Comparison of ENCODE assay signal across 21 cellular contexts in genomic region chr2:102010767-102011351, GRCh38. TPM values are rescaled to one million over a fixed set of nuclear protein-coding genes. Genes with fewer than 3 reads are reported as not detected.
A peak's percentile ranks its signal among the peaks of the same experiment; 100 is the strongest.
DNase-seq lines count a peak whose midpoint lies in the region; ATAC-seq and TF ChIP-seq lines count a peak whose summit lies in the region.
"Had no signal": no experiment of that assay in that cellular context is flagged by ENCODE, and none has a peak within 500 bp of the region (broad histone marks: within the 10 kb centered on the region; RNA-seq: fewer than 3 reads in every experiment).

No MANE protein-coding gene starts in this region.

- no peak overlapping the region for H3K27ac ChIP-seq in prostate gland
- H3K27ac ChIP-seq: brain microvascular endothelial cell, epithelial cell of prostate had no signal

- peaks cover 17% of the 10 kb centered on the region for H3K4me1 Mint-ChIP-seq in activated naive CD8-positive, alpha-beta T cell (ENCODE audit: low read depth)
- peaks cover 32% of the 10 kb centered on the region for H3K4me1 Mint-ChIP-seq in activated naive CD8-positive, alpha-beta T cell treated with anti-CD3 and anti-CD28 coated beads, Interleukin-2, amount 50 U/mL, for 24 hours
- H3K4me1 Mint-ChIP-seq in dendritic cell treated with granulocyte-macrophage colony-stimulating factor and Interleukin-4, amounts not matched to agents 40 ng/mL and 50 ng/mL, for 4 days (ENCODE audit: low read depth): peaks cover 69% of the 10 kb centered on the region
- H3K4me1 Mint-ChIP-seq in stimulated activated memory B cell treated with anti-CD40 and anti-IgM and Interleukin-4, amounts not matched to agents 10 μg/mL and 1 μg/mL and 100 μg/mL, for 72 hours: peaks cover 18% of the 10 kb centered on the region

- no peaks in the 10 kb centered on the region for H3K9me3 ChIP-seq in prostate gland
- H3K9me3 ChIP-seq: upper lobe of left lung had no signal

- H3K27ac Mint-ChIP-seq in activated naive CD8-positive, alpha-beta T cell: peak overlapping the region; percentile 67
- no peak overlapping the region for H3K27ac Mint-ChIP-seq in activated naive CD8-positive, alpha-beta T cell treated with anti-CD3 and anti-CD28 coated beads, Interleukin-2, amount 50 U/mL, for 24 hours
- H3K27ac Mint-ChIP-seq in dendritic cell treated with granulocyte-macrophage colony-stimulating factor and Interleukin-4, amounts not matched to agents 40 ng/mL and 50 ng/mL, for 4 days: peak overlapping the region; percentile 91
- H3K27ac Mint-ChIP-seq in stimulated activated memory B cell treated with anti-CD40 and anti-IgM and Interleukin-4, amounts not matched to agents 10 μg/mL and 1 μg/mL and 100 μg/mL, for 72 hours: peak overlapping the region; percentile 31

- TF ChIP-seq CTCF in prostate gland (IDR thresholded peaks at IDR 0.05): no peak

- DNase-seq in activated naive CD8-positive, alpha-beta T cell treated with anti-CD3 and anti-CD28 coated beads, Interleukin-2, amount 50 U/mL, for 24 hours: no peak
- peak; percentile 94 for DNase-seq in MV-4-11 (lab: John Stamatoyannopoulos, UW)
- no peak for DNase-seq in prostate gland (ENCODE audit: low spot score)
- no peak for DNase-seq in NCI-H187 treated with DMSO at 0.1 percent for 48 hours (lab: John Stamatoyannopoulos, UW)
- DNase-seq: activated CD4-positive, alpha-beta T cell treated with anti-CD3 and anti-CD28 coated beads for 1 hour; brain microvascular endothelial cell; cortex of kidney; DMS79 treated with DMSO at 0.1 percent for 48 hours; NCI-H2081; NCI-H446 treated with DMSO at 0.1 percent for 48 hours; retina; SHP77; stimulated activated CD4-positive, alpha-beta T cell treated with anti-CD3 and anti-CD28 coated beads, Interleukin-15, amount 100 ng/mL, for 24 hours; stimulated activated naive CD8-positive, alpha-beta T cell treated with anti-CD3 and anti-CD28 coated beads, Interleukin-15, Interleukin-2, amounts not matched to agents 100 U/mL and 50 U/mL, for 24 hours; upper lobe of left lung had no signal

- no peaks in the 10 kb centered on the region for H3K27me3 ChIP-seq in prostate gland (replicated peaks; ENCODE audit: insufficient read depth)
- H3K27me3 ChIP-seq: brain microvascular endothelial cell, upper lobe of left lung had no signal

- peaks cover 2% of the 10 kb centered on the region for H3K27me3 Mint-ChIP-seq in activated naive CD8-positive, alpha-beta T cell
- peaks cover 3% of the 10 kb centered on the region for H3K27me3 Mint-ChIP-seq in activated naive CD8-positive, alpha-beta T cell treated with anti-CD3 and anti-CD28 coated beads, Interleukin-2, amount 50 U/mL, for 24 hours
- H3K27me3 Mint-ChIP-seq in dendritic cell treated with granulocyte-macrophage colony-stimulating factor and Interleukin-4, amounts not matched to agents 40 ng/mL and 50 ng/mL, for 4 days: no peaks in the 10 kb centered on the region
- H3K27me3 Mint-ChIP-seq in stimulated activated memory B cell treated with anti-CD40 and anti-IgM and Interleukin-4, amounts not matched to agents 10 μg/mL and 1 μg/mL and 100 μg/mL, for 72 hours: peaks cover 8% of the 10 kb centered on the region

- no peaks in the 10 kb centered on the region for H3K4me1 ChIP-seq in prostate gland (replicated peaks)

- WGBS in prostate gland: 76% methylated on average over 6 of the region's 6 CpGs

- no peak for TF ChIP-seq POLR2A in prostate gland (IDR thresholded peaks at IDR 0.05)

- no peak overlapping the region for H3K4me3 ChIP-seq in prostate gland
- H3K4me3 ChIP-seq: upper lobe of left lung had no signal

- no peaks in the 10 kb centered on the region for H3K36me3 ChIP-seq in prostate gland
- H3K36me3 ChIP-seq: brain microvascular endothelial cell had no signal

- intact Hi-C loops in dendritic cell treated with granulocyte-macrophage colony-stimulating factor and Interleukin-4, amounts not matched to agents 40 ng/mL and 50 ng/mL, for 4 days (cut with micrococcal nuclease): no loop called here
- intact Hi-C loops in prostate gland (cut with DNase I): no loop called here

- no peak for ATAC-seq in activated naive CD8-positive, alpha-beta T cell treated with anti-CD3 and anti-CD28 coated beads, Interleukin-2, amount 50 U/mL, for 24 hours
- ATAC-seq in stimulated activated memory B cell treated with anti-CD40 and anti-IgM and Interleukin-4, amounts not matched to agents 10 μg/mL and 1 μg/mL and 100 μg/mL, for 72 hours: no peak
- ATAC-seq: stimulated activated naive CD8-positive, alpha-beta T cell treated with anti-CD3 and anti-CD28 coated beads, Interleukin-15, Interleukin-2, amounts not matched to agents 100 U/mL and 50 U/mL, for 24 hours had no signal

- no peak overlapping the region for H3K4me3 Mint-ChIP-seq in activated naive CD8-positive, alpha-beta T cell
- no peak overlapping the region for H3K4me3 Mint-ChIP-seq in activated naive CD8-positive, alpha-beta T cell treated with anti-CD3 and anti-CD28 coated beads, Interleukin-2, amount 50 U/mL, for 24 hours
- H3K4me3 Mint-ChIP-seq in dendritic cell treated with granulocyte-macrophage colony-stimulating factor and Interleukin-4, amounts not matched to agents 40 ng/mL and 50 ng/mL, for 4 days: peak overlapping the region; percentile 60
- no peak overlapping the region for H3K4me3 Mint-ChIP-seq in stimulated activated memory B cell treated with anti-CD40 and anti-IgM and Interleukin-4, amounts not matched to agents 10 μg/mL and 1 μg/mL and 100 μg/mL, for 72 hours

- H3K9me3 Mint-ChIP-seq in activated naive CD8-positive, alpha-beta T cell (ENCODE audit: low read depth): peaks cover 4% of the 10 kb centered on the region
- H3K9me3 Mint-ChIP-seq in activated naive CD8-positive, alpha-beta T cell treated with anti-CD3 and anti-CD28 coated beads, Interleukin-2, amount 50 U/mL, for 24 hours: no peaks in the 10 kb centered on the region
- H3K9me3 Mint-ChIP-seq in dendritic cell treated with granulocyte-macrophage colony-stimulating factor and Interleukin-4, amounts not matched to agents 40 ng/mL and 50 ng/mL, for 4 days: no peaks in the 10 kb centered on the region
- no peaks in the 10 kb centered on the region for H3K9me3 Mint-ChIP-seq in stimulated activated memory B cell treated with anti-CD40 and anti-IgM and Interleukin-4, amounts not matched to agents 10 μg/mL and 1 μg/mL and 100 μg/mL, for 72 hours

- H3K36me3 Mint-ChIP-seq in activated naive CD8-positive, alpha-beta T cell: no peaks in the 10 kb centered on the region
- H3K36me3 Mint-ChIP-seq in activated naive CD8-positive, alpha-beta T cell treated with anti-CD3 and anti-CD28 coated beads, Interleukin-2, amount 50 U/mL, for 24 hours (ENCODE audit: low read depth): no peaks in the 10 kb centered on the region
- peaks cover 90% of the 10 kb centered on the region for H3K36me3 Mint-ChIP-seq in dendritic cell treated with granulocyte-macrophage colony-stimulating factor and Interleukin-4, amounts not matched to agents 40 ng/mL and 50 ng/mL, for 4 days (ENCODE audit: low read depth)
- no peaks in the 10 kb centered on the region for H3K36me3 Mint-ChIP-seq in stimulated activated memory B cell treated with anti-CD40 and anti-IgM and Interleukin-4, amounts not matched to agents 10 μg/mL and 1 μg/mL and 100 μg/mL, for 72 hours

RNA-seq across cellular contexts. Expression of gene IL1R2, which starts 19.1 kb away (rescaled TPM):
- 10 to 100 TPM in 1 of 2 donors, 1 to 10 TPM in 1; 6.9 to 11.4 TPM for total RNA-seq in prostate gland
- total RNA-seq: frontal cortex, H1 had no signal
